In the genomic region with DNA sequence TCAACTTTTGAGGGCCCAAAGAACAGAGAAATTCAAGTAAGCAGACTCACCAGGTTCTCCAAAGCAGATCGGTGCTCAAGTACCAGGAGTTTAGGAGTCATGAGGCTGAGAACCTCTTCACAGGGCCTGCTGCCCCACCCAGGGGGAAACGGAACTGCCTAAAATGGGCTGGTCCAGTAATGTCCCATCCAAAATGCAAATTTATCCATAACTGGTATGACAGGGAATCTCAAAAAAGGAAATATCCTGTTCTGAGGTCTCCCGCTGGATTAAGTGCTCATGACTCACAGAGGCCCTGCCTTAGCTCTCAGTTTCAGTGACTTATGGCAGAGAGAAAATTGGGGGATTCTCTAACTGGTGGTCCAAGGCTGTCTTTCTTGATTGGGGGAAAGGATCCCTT, we compare ENCODE assay signal across 33 cellular contexts. TPM values are rescaled to one million over a fixed set of nuclear protein-coding genes. Genes with fewer than 3 reads are reported as not detected.
"Had no signal": no experiment of that assay in that cellular context is flagged by ENCODE, and none has a peak within 500 bp of the region (broad histone marks: within the 10 kb centered on the region; RNA-seq: fewer than 3 reads in every experiment).

No MANE protein-coding gene starts in this region.

- FAIRE-seq: RCC 7860, TTC549 had no signal

- DNase-seq: activated CD4-positive, alpha-beta T cell treated with anti-CD3 and anti-CD28 coated beads, Interleukin-2, amount 10 ng/mL, durations not matched to agents 24 days and 14 days; activated CD4-positive, alpha-beta T cell treated with anti-CD3 and anti-CD28 coated beads, Interleukin-2, amount 50 U/mL, for 4 hours; activated CD8-positive, alpha-beta T cell treated with anti-CD3 and anti-CD28 coated beads for 36 hours; activated effector memory CD4-positive, alpha-beta T cell treated with anti-CD3 and anti-CD28 coated beads, Interleukin-2, amount 50 U/mL, for 16 hours; activated naive CD4-positive, alpha-beta T cell; activated naive CD4-positive, alpha-beta T cell treated with anti-CD3 and anti-CD28 coated beads, Interleukin-2, amount 50 U/mL, for 16 hours; activated naive CD8-positive, alpha-beta T cell treated with anti-CD3 and anti-CD28 coated beads for 36 hours; activated T-cell treated with anti-CD3 and anti-CD28 coated beads, Interleukin-2, amount 50 U/mL, for 1 hour; activated T-cell treated with anti-CD3 and anti-CD28 coated beads, Interleukin-2, amount 50 U/mL, for 72 hours; amniotic stem cell; aorta; central memory CD4-positive, alpha-beta T cell; Karpas-422; KBM-7; NCI-H1105; NCI-H1417 treated with DMSO at 0.1 percent for 48 hours; NCI-H187 treated with DMSO at 0.1 percent for 48 hours; NCI-H2081; NCI-H2171 treated with DMSO at 0.1 percent for 48 hours; NCI-H226; NCI-H446 treated with DMSO at 0.1 percent for 48 hours; NCI-H524; NK-92 treated with Interleukin-12 subunit alpha and Interleukin-12 subunit beta, amount 100 ng/mL, for 24 hours; PC-9; SHP77 treated with DMSO at 0.1 percent for 48 hours; SK-N-SH had no signal

- ATAC-seq: activated CD8-positive, alpha-beta T cell treated with anti-CD3 and anti-CD28 coated beads for 36 hours; activated T-cell treated with anti-CD3 and anti-CD28 coated beads, Interleukin-2, amount 50 U/mL, for 72 hours; activated T-helper 17 cell treated with anti-CD3 and anti-CD28 coated beads, Interleukin-2, amount 50 U/mL, for 72 hours had no signal

- H3K4me3 ChIP-seq: PC-9, SJSA1 had no signal

- H3K36me3 ChIP-seq: SJSA1 had no signal

RNA-seq across cellular contexts. Expression of a gene that starts 9.3 kb away (rescaled TPM):
- total RNA-seq: activated CD4-positive, alpha-beta T cell treated with anti-CD3 and anti-CD28 coated beads, Interleukin-2, amount 10 ng/mL, durations not matched to agents 24 days and 14 days; activated CD8-positive, alpha-beta memory T cell treated with anti-CD3 and anti-CD28 coated beads for 36 hours; activated CD8-positive, alpha-beta T cell treated with anti-CD3 and anti-CD28 coated beads for 36 hours; activated naive CD8-positive, alpha-beta T cell treated with anti-CD3 and anti-CD28 coated beads for 36 hours; activated T-cell treated with anti-CD3 and anti-CD28 coated beads, Interleukin-2, amount 50 U/mL, for 72 hours; activated T-helper 17 cell treated with anti-CD3 and anti-CD28 coated beads, Interleukin-2, amount 50 U/mL, for 72 hours; aorta; cerebellum; MCF 10A; PC-9; SJSA1 had no signal
- polyA plus RNA-seq: aorta, SK-N-SH had no signal

RNA-seq across cellular contexts. Expression of a gene that starts 28.1 kb away (rescaled TPM):
- total RNA-seq: activated CD4-positive, alpha-beta T cell treated with anti-CD3 and anti-CD28 coated beads, Interleukin-2, amount 10 ng/mL, durations not matched to agents 24 days and 14 days; activated CD8-positive, alpha-beta memory T cell treated with anti-CD3 and anti-CD28 coated beads for 36 hours; activated CD8-positive, alpha-beta T cell treated with anti-CD3 and anti-CD28 coated beads for 36 hours; activated naive CD8-positive, alpha-beta T cell treated with anti-CD3 and anti-CD28 coated beads for 36 hours; activated T-cell treated with anti-CD3 and anti-CD28 coated beads, Interleukin-2, amount 50 U/mL, for 72 hours; activated T-helper 17 cell treated with anti-CD3 and anti-CD28 coated beads, Interleukin-2, amount 50 U/mL, for 72 hours; aorta; cerebellum; MCF 10A; PC-9; SJSA1 had no signal
- polyA plus RNA-seq: aorta, SK-N-SH had no signal

RNA-seq across cellular contexts. Expression of a gene that starts 47.1 kb away (rescaled TPM):
- total RNA-seq: activated CD4-positive, alpha-beta T cell treated with anti-CD3 and anti-CD28 coated beads, Interleukin-2, amount 10 ng/mL, durations not matched to agents 24 days and 14 days; activated CD8-positive, alpha-beta memory T cell treated with anti-CD3 and anti-CD28 coated beads for 36 hours; activated CD8-positive, alpha-beta T cell treated with anti-CD3 and anti-CD28 coated beads for 36 hours; activated naive CD8-positive, alpha-beta T cell treated with anti-CD3 and anti-CD28 coated beads for 36 hours; activated T-cell treated with anti-CD3 and anti-CD28 coated beads, Interleukin-2, amount 50 U/mL, for 72 hours; activated T-helper 17 cell treated with anti-CD3 and anti-CD28 coated beads, Interleukin-2, amount 50 U/mL, for 72 hours; aorta; cerebellum; MCF 10A; PC-9; SJSA1 had no signal
- polyA plus RNA-seq: SK-N-SH had no signal
